ENCODE assay signal across 8 cellular contexts in the genomic region with DNA sequence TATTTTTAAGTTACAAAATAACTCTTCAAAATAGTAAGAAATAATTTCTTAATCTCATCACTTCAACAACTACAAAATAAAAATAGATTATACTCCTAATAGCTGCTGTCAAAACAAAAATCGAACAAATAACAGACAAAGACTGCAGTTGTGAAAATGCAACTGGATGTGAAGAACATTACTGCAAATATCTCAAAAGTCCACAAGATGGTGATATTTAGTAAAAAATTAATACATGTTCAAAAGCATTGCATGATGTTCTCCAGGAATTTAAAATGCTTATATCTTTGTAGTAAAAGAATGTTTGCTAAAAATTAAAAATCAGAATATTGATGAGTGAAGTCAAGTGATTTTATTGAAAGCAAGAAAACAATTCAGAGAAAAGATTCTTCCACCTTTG.
DNase-seq lines count a peak whose midpoint lies in the region; ATAC-seq and TF ChIP-seq lines count a peak whose summit lies in the region.
"Had no signal": no experiment of that assay in that cellular context is flagged by ENCODE, and none has a peak within 500 bp of the region (broad histone marks: within the 10 kb centered on the region; RNA-seq: fewer than 3 reads in every experiment).

No MANE protein-coding gene starts in this region.

- no peak for TF ChIP-seq EP300 in tibial nerve (IDR thresholded peaks at IDR 0.05)

- H3K36me3 ChIP-seq in GM23248 (ENCODE audit: low read depth) (peaks cover 3% of the 10 kb centered on the region), psoas muscle (ENCODE audit: insufficient read depth in 1 of 2, low read depth in 1 of 2) (peaks cover 0 to 42% of the 10 kb centered on the region in 2 donors), tibial nerve (peaks cover 0 to 13% (median 0%) of the 10 kb centered on the region in 3 donors)

- no peaks in the 10 kb centered on the region for H3K27me3 ChIP-seq in GM23248 (replicated peaks; ENCODE audit: insufficient read depth)
- H3K27me3 ChIP-seq in psoas muscle (ENCODE audit: insufficient read depth in 3 of 3, low read length in 2 of 3): no peaks in the 10 kb centered on the region
- H3K27me3 ChIP-seq in tibial nerve: no peaks in the 10 kb centered on the region

- no peaks in the 10 kb centered on the region for H3K79me2 ChIP-seq in GM23248 (ENCODE audit: insufficient read depth)

- intact Hi-C loops in psoas muscle (cut with DNase I): no loop called here

- H3K9ac ChIP-seq in GM23248: no peak overlapping the region

- DNase-seq in GM23248 (peak; percentile 51), NCI-H2196 treated with DMSO at 0.1 percent for 48 hours (lab: John Stamatoyannopoulos, UW; ENCODE audit: unreplicated experiment) (peak; percentile 44), epithelial cell of esophagus (ENCODE audit: low read depth) (peak; percentile 21), psoas muscle (no peak), tibial nerve (ENCODE audit: low spot score in 2 of 2) (no peak)
- DNase-seq: amniotic stem cell had no signal

- H2AFZ ChIP-seq in GM23248: no peak overlapping the region

- TF ChIP-seq CTCF in epithelial cell of esophagus (IDR thresholded peaks at IDR 0.05; ENCODE audit: insufficient read depth, low read depth, low read length, missing control alignments) (no peak), psoas muscle (IDR thresholded peaks at IDR 0.05) (peak; percentile 34), tibial nerve (IDR thresholded peaks at IDR 0.05) (peak in 2 of 5 experiments; percentile 14)

- H3K4me2 ChIP-seq in GM23248 (ENCODE audit: unreplicated experiment): no peak overlapping the region

- ATAC-seq in psoas muscle (no peak), GM19395 (IDR thresholded peaks at IDR 0.05; ENCODE audit: unreplicated experiment) (no peak), GM18519 (IDR thresholded peaks at IDR 0.05; ENCODE audit: low FRiP score, unreplicated experiment) (no peak)

- whole genome bisulfite sequencing in GM23248 (ENCODE audit: low coverage in 1 of 2, low lambda C conversion rate in 2 of 2, missing lambda C conversion rate in 2 of 2), 2 experiments: 93 to 100% methylated on average over 1 of the region's 1 CpG
- WGBS in psoas muscle, 3 donors: 94 to 98% (median 96%) methylated on average over 1 of the region's 1 CpG
- 93 to 98% methylated on average over 1 of the region's 1 CpG for WGBS in tibial nerve, 2 donors

- no peaks in the 10 kb centered on the region for H3F3A ChIP-seq in GM23248 (ENCODE audit: insufficient read depth)

- no peak for TF ChIP-seq POLR2A in tibial nerve (IDR thresholded peaks at IDR 0.05)

- no peak overlapping the region for H3K4me3 ChIP-seq in GM23248
- H3K4me3 ChIP-seq in epithelial cell of esophagus (ENCODE audit: low read length): no peak overlapping the region
- no peak overlapping the region for H3K4me3 ChIP-seq in psoas muscle
- H3K4me3 ChIP-seq in tibial nerve: no peak overlapping the region

- H3K27ac ChIP-seq in GM23248 (no peak overlapping the region), psoas muscle (no peak overlapping the region), tibial nerve (no peak overlapping the region)

- H3K4me1 ChIP-seq in GM23248 (ENCODE audit: insufficient read depth) (no peaks in the 10 kb centered on the region), psoas muscle (no peaks in the 10 kb centered on the region), tibial nerve (no peaks in the 10 kb centered on the region)

- in situ Hi-C loops in GM23248 (cut with MboI): no loop called here

- H3K9me2 ChIP-seq in GM23248 (ENCODE audit: insufficient read depth): no peaks in the 10 kb centered on the region

- H3K9me3 ChIP-seq in GM23248 (ENCODE audit: low read depth) (no peaks in the 10 kb centered on the region), psoas muscle (no peaks in the 10 kb centered on the region), tibial nerve (no peaks in the 10 kb centered on the region)

- no peaks in the 10 kb centered on the region for H4K20me1 ChIP-seq in GM23248 (ENCODE audit: insufficient read depth)

Comparison
In these comparisons a context has a peak if more than half of its experiments do, and no peak if none do; other contexts are left out.
1. DNase-seq: peak in GM23248 (single experiment), NCI-H2196 treated with DMSO at 0.1 percent for 48 hours (single experiment) and epithelial cell of esophagus (single experiment); none in psoas muscle (0 of 2) and tibial nerve (0 of 2).